ENCODE assay signal across 8 cellular contexts in the genomic region with DNA sequence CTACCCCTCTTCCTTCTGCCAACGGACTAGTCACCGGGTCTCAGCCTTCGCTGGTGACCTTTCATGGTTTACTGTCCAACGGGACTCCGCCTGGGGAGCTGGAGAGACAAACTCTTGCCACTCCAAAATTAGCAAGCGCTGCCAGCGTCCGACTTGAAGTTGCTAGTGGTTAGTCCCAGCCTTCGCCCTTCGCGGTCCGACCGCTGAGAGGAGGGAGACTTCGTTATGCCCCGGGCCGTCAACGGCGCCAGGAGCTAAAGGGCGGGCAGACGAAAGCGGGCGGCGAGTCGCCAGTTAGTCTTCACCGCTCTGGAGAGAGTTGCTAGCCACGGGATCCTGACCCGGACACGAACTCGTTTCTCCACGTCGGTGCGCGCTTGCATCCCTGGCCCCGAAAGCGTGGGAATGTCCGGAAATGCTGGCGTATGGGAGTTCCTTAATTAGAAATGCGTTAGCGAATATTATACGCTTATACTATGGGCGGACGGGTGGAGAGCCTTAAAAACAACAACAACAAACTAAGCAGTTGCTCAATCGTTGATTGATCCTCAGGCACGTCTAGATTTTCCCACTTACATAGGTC. TPM values are rescaled to one million over a fixed set of nuclear protein-coding genes. Genes with fewer than 3 reads are reported as not detected.
DNase-seq lines count a peak whose midpoint lies in the region; ATAC-seq and TF ChIP-seq lines count a peak whose summit lies in the region.

No MANE protein-coding gene starts in this region.

- no peak for TF ChIP-seq CTCF in activated CD8-positive, alpha-beta T cell treated with anti-CD3 and anti-CD28 coated beads for 36 hours (IDR thresholded peaks at IDR 0.05)
- no peak for TF ChIP-seq CTCF in suprapubic skin (IDR thresholded peaks at IDR 0.05)

- CTCF ChIA-PET in activated CD8-positive, alpha-beta T cell treated with anti-CD3 and anti-CD28 coated beads for 36 hours (lab: Charles Lee), result interaction anchor here (1.8 kb wide), 1 partner anchor 13 kb away, joined by 6 read pairs; no protein-coding TSS in a partner anchor

- peak; percentile 8 for ATAC-seq in GM21619 (IDR thresholded peaks at IDR 0.05; ENCODE audit: unreplicated experiment)
- ATAC-seq in activated CD8-positive, alpha-beta T cell treated with anti-CD3 and anti-CD28 coated beads for 36 hours, result peak; percentile 4
- ATAC-seq in HG02623 (IDR thresholded peaks at IDR 0.05; ENCODE audit: unreplicated experiment), result no peak

- peak overlapping the region; percentile 95 for H3K4me3 Mint-ChIP-seq in activated CD8-positive, alpha-beta T cell treated with anti-CD3 and anti-CD28 coated beads for 36 hours

- H3K9ac ChIP-seq in mucosa of stomach (ENCODE audit: low read length), result peak overlapping the region; percentile 91

- peaks cover 50% of the 10 kb centered on the region for H3K36me3 ChIP-seq in MG63
- H3K36me3 ChIP-seq in mucosa of stomach (ENCODE audit: control insufficient read depth, insufficient read depth, low read length), result no peaks in the 10 kb centered on the region
- no peaks in the 10 kb centered on the region for H3K36me3 ChIP-seq in suprapubic skin

- intact Hi-C loops in activated CD8-positive, alpha-beta T cell treated with anti-CD3 and anti-CD28 coated beads for 36 hours (cut with micrococcal nuclease), result loop anchor here (5.0 kb wide), 1 partner anchor 42 kb away; no protein-coding TSS in a partner anchor

- no peaks in the 10 kb centered on the region for H3K9me3 ChIP-seq in MG63
- H3K9me3 ChIP-seq in mucosa of stomach (ENCODE audit: control insufficient read depth, low read length), result no peaks in the 10 kb centered on the region
- no peaks in the 10 kb centered on the region for H3K9me3 ChIP-seq in suprapubic skin

- H3K4me1 ChIP-seq in mucosa of stomach (ENCODE audit: control insufficient read depth, insufficient read depth, low read length) (no peaks in the 10 kb centered on the region), suprapubic skin (peaks cover 40% of the 10 kb centered on the region)

- peaks cover 25% of the 10 kb centered on the region for H3K4me1 Mint-ChIP-seq in activated CD8-positive, alpha-beta T cell treated with anti-CD3 and anti-CD28 coated beads for 36 hours (ENCODE audit: low read depth)

- H3K9me3 Mint-ChIP-seq in activated CD8-positive, alpha-beta T cell treated with anti-CD3 and anti-CD28 coated beads for 36 hours, result no peaks in the 10 kb centered on the region

- no peak for TF ChIP-seq EP300 in suprapubic skin (IDR thresholded peaks at IDR 0.05)

- H3K36me3 Mint-ChIP-seq in activated CD8-positive, alpha-beta T cell treated with anti-CD3 and anti-CD28 coated beads for 36 hours (ENCODE audit: low read depth), result peaks cover 44% of the 10 kb centered on the region

- H3K4me3 ChIP-seq in MG63 (peak overlapping the region; percentile 68), mucosa of stomach (ENCODE audit: low read length) (peak overlapping the region; percentile 92), suprapubic skin (peak overlapping the region; percentile 68)

- no peaks in the 10 kb centered on the region for H3K27me3 ChIP-seq in MG63
- no peaks in the 10 kb centered on the region for H3K27me3 ChIP-seq in mucosa of stomach (ENCODE audit: control insufficient read depth, insufficient read depth, low read length)
- no peaks in the 10 kb centered on the region for H3K27me3 ChIP-seq in suprapubic skin

- WGBS in suprapubic skin, result 1% methylated on average over 12 of the region's 44 CpGs

- H3K27ac ChIP-seq in suprapubic skin, result peak overlapping the region; percentile 88

- DNase-seq in EH (ENCODE audit: low read depth) (peak; percentile 75), MG63 (peak; percentile 41), erythroblast (lab: John Stamatoyannopoulos, UW) (peak; percentile 77 to 87), suprapubic skin (ENCODE audit: low spot score in 2 of 2) (peak; percentile 79 to 81)
- peak; percentile 50 for DNase-seq in activated CD8-positive, alpha-beta T cell treated with anti-CD3 and anti-CD28 coated beads for 36 hours

- peaks cover 6% of the 10 kb centered on the region for H3K27me3 Mint-ChIP-seq in activated CD8-positive, alpha-beta T cell treated with anti-CD3 and anti-CD28 coated beads for 36 hours

- POLR2A ChIA-PET in activated CD8-positive, alpha-beta T cell treated with anti-CD3 and anti-CD28 coated beads for 36 hours (lab: Charles Lee), result interaction anchor here (0.9 to 2.2 kb wide), 16 partner anchors 8 to 411 kb away, joined by 3 to 28 read pairs (median 4); a partner anchor contains a TSS

- H3K27ac Mint-ChIP-seq in activated CD8-positive, alpha-beta T cell treated with anti-CD3 and anti-CD28 coated beads for 36 hours, result peak overlapping the region; percentile 99

- TF ChIP-seq POLR2A in erythroblast (IDR thresholded peaks at IDR 0.05; ENCODE audit: low read length) (no peak), suprapubic skin (IDR thresholded peaks at IDR 0.05) (no peak)

RNA-seq across cellular contexts. Expression of a gene that starts 0.7 kb away (rescaled TPM):
- total RNA-seq in MG63 (2014; rRNA removed; shearing (Covaris generic); ENCODE audit: low replicate concordance), result 97.7 and 253 TPM in 2 replicates
- total RNA-seq in activated CD8-positive, alpha-beta T cell treated with anti-CD3 and anti-CD28 coated beads for 36 hours, result 100 to 1,000 TPM; 149 to 154 TPM
- total RNA-seq in suprapubic skin, result 10 to 100 TPM; 26.7 to 97.3 (median 28.1) TPM

RNA-seq across cellular contexts. Expression of a gene that starts 1.1 kb away (rescaled TPM):
- 22.9 and 30.8 TPM in 2 replicates for total RNA-seq in MG63 (2014; rRNA removed; shearing (Covaris generic); ENCODE audit: low replicate concordance)
- 10 to 100 TPM in 1 of 2 experiments, 1 to 10 TPM in 1; 9.2 to 10.4 TPM for total RNA-seq in activated CD8-positive, alpha-beta T cell treated with anti-CD3 and anti-CD28 coated beads for 36 hours
- 10 to 100 TPM in 3 of 4 donors, 1 to 10 TPM in 1; 9.1 to 21.3 (median 17.2) TPM for total RNA-seq in suprapubic skin

RNA-seq across cellular contexts. Expression of a gene that starts 49.4 kb away (rescaled TPM):
- total RNA-seq in MG63 (2014; rRNA removed; shearing (Covaris generic); ENCODE audit: low replicate concordance), result 4.2 and 8.9 TPM in 2 replicates
- 10 to 100 TPM; 27.0 to 27.8 TPM for total RNA-seq in activated CD8-positive, alpha-beta T cell treated with anti-CD3 and anti-CD28 coated beads for 36 hours
- 10 to 100 TPM in 1 of 4 donors, 1 to 10 TPM in 3; 4.3 to 11.1 (median 6.7) TPM for total RNA-seq in suprapubic skin
